Comparison of ENCODE assay signal across 18 cellular contexts in the genomic region with DNA sequence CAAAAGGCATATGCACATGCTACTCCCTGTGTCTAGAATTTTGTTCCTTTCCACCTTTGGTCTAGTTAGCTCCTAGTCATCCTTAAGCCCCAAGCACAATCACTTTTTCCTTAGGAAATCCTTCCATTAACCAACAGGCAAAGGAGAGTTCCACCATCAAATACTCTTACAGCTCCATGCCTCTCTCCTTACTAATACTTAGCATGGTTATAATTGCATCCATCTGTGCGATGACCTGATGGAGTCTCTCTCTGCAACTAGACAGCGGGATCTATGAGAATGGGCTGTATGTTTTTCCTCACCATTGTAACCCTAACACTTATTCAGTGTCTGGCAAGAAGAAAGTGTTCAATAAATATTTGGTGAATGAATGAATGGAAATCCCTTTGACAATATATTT.
"Had no signal": no experiment of that assay in that cellular context is flagged by ENCODE, and none has a peak within 500 bp of the region (broad histone marks: within the 10 kb centered on the region; RNA-seq: fewer than 3 reads in every experiment).

No MANE protein-coding gene starts in this region.

- H3K4me3 ChIP-seq: esophagus squamous epithelium, heart left ventricle, upper lobe of left lung had no signal

- H3K9me3 ChIP-seq: esophagus squamous epithelium, upper lobe of left lung had no signal

- H3K9me3 Mint-ChIP-seq: central memory CD8-positive, alpha-beta T cell had no signal

- H3K36me3 ChIP-seq: esophagus squamous epithelium, heart left ventricle, upper lobe of left lung had no signal

- H3K4me3 Mint-ChIP-seq: activated CD4-positive, alpha-beta memory T cell treated with anti-CD3 and anti-CD28 coated beads, Interleukin-2, amount 10 ng/mL, durations not matched to agents 7 days and 5 days; activated CD4-positive, alpha-beta T cell treated with anti-CD3 and anti-CD28 coated beads, Interleukin-2, amount 10 ng/mL, durations not matched to agents 24 days and 14 days; activated naive CD8-positive, alpha-beta T cell treated with anti-CD3 and anti-CD28 coated beads, Interleukin-2, amount 50 U/mL, for 24 hours; central memory CD8-positive, alpha-beta T cell; memory B cell; nephron progenitor cell had no signal

- DNase-seq: activated CD4-positive, alpha-beta memory T cell treated with anti-CD3 and anti-CD28 coated beads, Interleukin-2, amount 10 ng/mL, durations not matched to agents 7 days and 5 days; activated CD4-positive, alpha-beta T cell treated with anti-CD3 and anti-CD28 coated beads, Interleukin-2, amount 10 ng/mL, durations not matched to agents 24 days and 14 days; activated effector memory CD4-positive, alpha-beta T cell treated with anti-CD3 and anti-CD28 coated beads, Interleukin-2, amount 50 U/mL, for 16 hours; activated naive CD4-positive, alpha-beta T cell treated with anti-CD3 and anti-CD28 coated beads, Interleukin-2, amount 50 U/mL, for 16 hours; activated naive CD8-positive, alpha-beta T cell treated with anti-CD3 and anti-CD28 coated beads, Interleukin-2, amount 50 U/mL, for 24 hours; aorta; esophagus squamous epithelium; heart left ventricle; nephron progenitor cell; right cardiac atrium; stimulated activated CD4-positive, alpha-beta T cell treated with anti-CD3 and anti-CD28 coated beads, Interleukin-4, amount 100 ng/mL, for 24 hours; stimulated activated naive CD4-positive, alpha-beta T cell treated with Interleukin-2 at 50 U/mL for 16 hours; upper lobe of left lung had no signal

- H3K27ac Mint-ChIP-seq: activated CD4-positive, alpha-beta memory T cell treated with anti-CD3 and anti-CD28 coated beads, Interleukin-2, amount 10 ng/mL, durations not matched to agents 7 days and 5 days; activated CD4-positive, alpha-beta T cell treated with anti-CD3 and anti-CD28 coated beads, Interleukin-2, amount 10 ng/mL, durations not matched to agents 24 days and 14 days; activated naive CD8-positive, alpha-beta T cell treated with anti-CD3 and anti-CD28 coated beads, Interleukin-2, amount 50 U/mL, for 24 hours; memory B cell; nephron progenitor cell had no signal

- H3K36me3 Mint-ChIP-seq: memory B cell had no signal

- H3K4me1 Mint-ChIP-seq: activated CD4-positive, alpha-beta memory T cell treated with anti-CD3 and anti-CD28 coated beads, Interleukin-2, amount 10 ng/mL, durations not matched to agents 7 days and 5 days; activated CD4-positive, alpha-beta T cell treated with anti-CD3 and anti-CD28 coated beads, Interleukin-2, amount 10 ng/mL, durations not matched to agents 24 days and 14 days; central memory CD8-positive, alpha-beta T cell; nephron progenitor cell had no signal

- H3K9ac ChIP-seq: parathyroid adenoma had no signal

- H3K79me2 ChIP-seq: parathyroid adenoma had no signal

- ATAC-seq: activated CD4-positive, CD25-positive, alpha-beta regulatory T cell treated with anti-CD3 and anti-CD28 coated beads, Interleukin-2, amount 50 U/mL, for 24 hours; activated naive CD8-positive, alpha-beta T cell treated with anti-CD3 and anti-CD28 coated beads, Interleukin-2, amount 50 U/mL, for 24 hours; heart left ventricle; right cardiac atrium had no signal

- H3K27ac ChIP-seq: esophagus squamous epithelium, heart left ventricle, parathyroid adenoma, upper lobe of left lung, VCaP had no signal

- H3K27me3 ChIP-seq: upper lobe of left lung had no signal

- H2AFZ ChIP-seq: parathyroid adenoma had no signal

- H3K27me3 Mint-ChIP-seq: activated naive CD8-positive, alpha-beta T cell treated with anti-CD3 and anti-CD28 coated beads, Interleukin-2, amount 50 U/mL, for 24 hours; central memory CD8-positive, alpha-beta T cell had no signal

- H3K4me1 ChIP-seq: esophagus squamous epithelium, heart left ventricle, parathyroid adenoma, upper lobe of left lung had no signal
